2 cellular contexts compared by ENCODE assay signal in the genomic region with DNA sequence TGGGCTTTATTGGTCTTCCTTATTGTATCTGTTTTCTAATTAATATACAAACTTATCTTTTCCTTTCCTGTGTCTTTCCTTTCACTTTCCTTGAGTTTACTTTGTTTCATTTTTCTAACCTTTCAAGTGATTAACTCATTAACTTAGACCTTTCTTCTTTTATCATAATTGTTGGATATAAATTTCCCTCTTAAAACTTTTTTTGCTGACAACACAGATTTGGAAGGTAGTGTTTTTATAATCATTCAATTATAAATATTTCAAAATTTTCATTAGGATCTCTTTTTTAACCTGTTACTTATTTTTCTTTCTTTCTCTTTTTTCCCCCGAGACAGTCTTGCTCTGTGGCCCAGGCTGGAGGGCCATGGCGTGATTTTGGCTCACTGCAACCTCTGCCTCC.
A peak's percentile ranks its signal among the peaks of the same experiment; 100 is the strongest.
TF ChIP-seq lines count a peak whose summit lies in the region.

No MANE protein-coding gene starts in this region.

TF ChIP-seq in HepG2, 621 proteins besides CTCF, POLR2A, EP300 and RAD21:
- TF ChIP-seq AGO2 (optimal IDR thresholded peaks at IDR 0.05; ENCODE audit: low read depth, low read length) (no peak), MAFK (conservative IDR thresholded peaks at IDR 0.05 in 1 of 2, IDR thresholded peaks at IDR 0.05 in 1 of 2; ENCODE audit: low read length in 2 of 2) (peak; percentile 83 to 97), MAFF (IDR thresholded peaks at IDR 0.05; ENCODE audit: low read depth, low read length) (peak; percentile 88)

TF ChIP-seq in H1, 55 proteins besides CTCF, POLR2A, EP300 and RAD21:
- TF ChIP-seq SRF (IDR thresholded peaks at IDR 0.05; ENCODE audit: low read depth, low read length) (no peak), MAFK (IDR thresholded peaks at IDR 0.05; ENCODE audit: low read depth, low read length) (peak; percentile 70; the same call in 1 of the 2 replicates)
